In the genomic region with DNA sequence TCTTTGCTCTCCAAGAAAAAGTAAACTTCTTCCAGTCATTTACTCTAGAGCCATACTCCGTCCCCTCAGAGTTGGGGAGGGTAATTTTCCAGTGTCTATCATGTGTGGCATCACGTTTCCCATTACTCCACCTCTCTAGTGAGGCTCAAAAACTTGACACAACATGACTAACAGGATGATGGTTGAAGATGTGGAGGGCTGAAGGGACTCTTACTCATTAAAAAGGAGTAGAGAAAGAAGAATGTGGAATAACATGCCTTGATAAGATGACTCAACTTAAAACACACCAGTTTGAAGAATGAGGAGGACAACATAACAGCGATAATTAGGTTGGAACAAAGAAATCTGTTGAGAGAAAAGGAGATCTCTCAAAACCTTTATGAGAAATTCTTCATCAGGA, we compare ENCODE assay signal across 17 cellular contexts.
DNase-seq lines count a peak whose midpoint lies in the region; ATAC-seq, FAIRE-seq and TF ChIP-seq lines count a peak whose summit lies in the region.
"Had no signal": no experiment of that assay in that cellular context is flagged by ENCODE, and none has a peak within 500 bp of the region (broad histone marks: within the 10 kb centered on the region; RNA-seq: fewer than 3 reads in every experiment).

No MANE protein-coding gene starts in this region.

- H3K9ac ChIP-seq in kidney (ENCODE audit: low read length in 2 of 2): no peak overlapping the region

- H3K4me3 ChIP-seq in WI38 (ENCODE audit: low read depth, low read length): peak overlapping the region; percentile 19
- no peak overlapping the region for H3K4me3 ChIP-seq in kidney (ENCODE audit: low read length in 2 of 2)
- H3K4me3 ChIP-seq: cardiac muscle cell, esophagus squamous epithelium, spleen had no signal

- intact Hi-C loops in kidney (cut with DNase I): no loop called here

- no peak for TF ChIP-seq CTCF in WI38 (IDR thresholded peaks at IDR 0.05; ENCODE audit: low read depth, low read length)
- no peak for TF ChIP-seq CTCF in foreskin keratinocyte (conservative IDR thresholded peaks at IDR 0.05)
- TF ChIP-seq CTCF in kidney (IDR thresholded peaks at IDR 0.05; ENCODE audit: borderline replicate concordance, extremely low read depth, insufficient read depth): no peak

- H3K4me1 ChIP-seq in foreskin keratinocyte (no peaks in the 10 kb centered on the region), kidney (ENCODE audit: control insufficient read depth in 1 of 2, insufficient read depth in 1 of 2, low read depth in 1 of 2, low read length in 2 of 2) (no peaks in the 10 kb centered on the region)
- H3K4me1 ChIP-seq: esophagus squamous epithelium, spleen had no signal

- DNase-seq in DMS53 (lab: John Stamatoyannopoulos, UW) (peak; percentile 6), DMS53 treated with DMSO at 0.1 percent for 48 hours (lab: John Stamatoyannopoulos, UW; ENCODE audit: unreplicated experiment) (no peak), foreskin keratinocyte (peak; percentile 38 to 53), kidney (no peak)
- DNase-seq: activated CD4-positive, alpha-beta T cell treated with anti-CD3 and anti-CD28 coated beads for 36 hours; DMS79 treated with DMSO at 0.1 percent for 48 hours; esophagus squamous epithelium; left cardiac atrium; natural killer cell; NCI-H1930; spleen had no signal

- FAIRE-seq in kidney (lab: Jason Lieb, UNC): no peak

- ATAC-seq in foreskin keratinocyte (no peak), GM19351 (IDR thresholded peaks at IDR 0.05; ENCODE audit: unreplicated experiment) (no peak), GM18517 (IDR thresholded peaks at IDR 0.05; ENCODE audit: unreplicated experiment) (no peak), HG03378 (IDR thresholded peaks at IDR 0.05; ENCODE audit: unreplicated experiment) (no peak)
- ATAC-seq: activated CD4-positive, alpha-beta T cell treated with anti-CD3 and anti-CD28 coated beads for 36 hours; left cardiac atrium; natural killer cell had no signal

- H3K27ac ChIP-seq in foreskin keratinocyte: no peak overlapping the region
- no peak overlapping the region for H3K27ac ChIP-seq in kidney (ENCODE audit: low read depth in 2 of 2, low read length in 2 of 2)
- H3K27ac ChIP-seq: 22Rv1, cardiac muscle cell, esophagus squamous epithelium, spleen had no signal

- H3K27me3 ChIP-seq in foreskin keratinocyte: no peaks in the 10 kb centered on the region
- H3K27me3 ChIP-seq: cardiac muscle cell, esophagus squamous epithelium, spleen had no signal

- H3K9me3 ChIP-seq in kidney (ENCODE audit: control insufficient read depth in 1 of 2, low read length in 2 of 2): no peaks in the 10 kb centered on the region
- H3K9me3 ChIP-seq: esophagus squamous epithelium had no signal

- no peaks in the 10 kb centered on the region for H3K36me3 ChIP-seq in kidney (ENCODE audit: control insufficient read depth in 1 of 2, insufficient read depth in 2 of 2, low read length in 2 of 2)
- H3K36me3 ChIP-seq: cardiac muscle cell, esophagus squamous epithelium, spleen had no signal

Comparison
In these comparisons a context has a peak if more than half of its experiments do, and no peak if none do; other contexts are left out.
1. DNase-seq: peak in DMS53 (single experiment) and foreskin keratinocyte (2 of 2); none in DMS53 treated with DMSO at 0.1 percent for 48 hours (single experiment) and kidney (single experiment).